ENCODE assay signal across 1 cellular context in the genomic region with DNA sequence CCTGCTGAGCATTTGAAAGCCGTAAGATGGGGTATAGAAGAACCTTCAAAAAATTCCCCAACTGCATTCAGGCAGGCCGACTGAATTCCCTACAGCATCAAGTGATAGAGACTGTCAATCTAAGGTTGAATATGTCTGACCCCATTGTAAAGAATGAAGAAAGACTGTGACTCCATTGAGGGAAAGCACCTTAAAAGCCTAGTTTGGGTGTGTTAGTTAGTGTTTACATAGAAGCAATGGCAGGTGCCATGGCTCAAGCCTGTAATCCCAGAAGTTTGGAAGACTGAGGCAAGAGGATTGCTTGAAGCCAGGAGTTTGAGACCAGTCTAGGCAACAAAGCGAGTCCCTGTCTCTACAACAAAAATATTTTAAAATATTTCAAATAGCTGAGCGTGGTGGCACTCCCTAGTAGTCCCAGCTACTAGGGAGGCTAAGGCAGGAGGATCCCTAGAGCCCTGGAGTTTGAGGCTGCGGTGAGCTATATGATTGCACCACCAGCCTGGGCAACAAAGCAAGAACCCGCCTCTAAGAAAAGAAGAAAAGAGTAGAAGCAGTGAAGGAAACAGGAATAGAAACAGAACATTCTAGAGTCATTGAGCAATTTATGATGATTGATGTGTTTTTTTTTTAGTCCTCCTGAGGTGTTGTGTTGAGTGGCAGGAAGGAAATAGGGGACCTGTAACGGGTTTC.
TF ChIP-seq lines count a peak whose summit lies in the region.

No MANE protein-coding gene starts in this region.

TF ChIP-seq in K562, 482 proteins besides CTCF, POLR2A, EP300 and RAD21 (continued from another document and continues in another):
- TF ChIP-seq, protein P1, sequence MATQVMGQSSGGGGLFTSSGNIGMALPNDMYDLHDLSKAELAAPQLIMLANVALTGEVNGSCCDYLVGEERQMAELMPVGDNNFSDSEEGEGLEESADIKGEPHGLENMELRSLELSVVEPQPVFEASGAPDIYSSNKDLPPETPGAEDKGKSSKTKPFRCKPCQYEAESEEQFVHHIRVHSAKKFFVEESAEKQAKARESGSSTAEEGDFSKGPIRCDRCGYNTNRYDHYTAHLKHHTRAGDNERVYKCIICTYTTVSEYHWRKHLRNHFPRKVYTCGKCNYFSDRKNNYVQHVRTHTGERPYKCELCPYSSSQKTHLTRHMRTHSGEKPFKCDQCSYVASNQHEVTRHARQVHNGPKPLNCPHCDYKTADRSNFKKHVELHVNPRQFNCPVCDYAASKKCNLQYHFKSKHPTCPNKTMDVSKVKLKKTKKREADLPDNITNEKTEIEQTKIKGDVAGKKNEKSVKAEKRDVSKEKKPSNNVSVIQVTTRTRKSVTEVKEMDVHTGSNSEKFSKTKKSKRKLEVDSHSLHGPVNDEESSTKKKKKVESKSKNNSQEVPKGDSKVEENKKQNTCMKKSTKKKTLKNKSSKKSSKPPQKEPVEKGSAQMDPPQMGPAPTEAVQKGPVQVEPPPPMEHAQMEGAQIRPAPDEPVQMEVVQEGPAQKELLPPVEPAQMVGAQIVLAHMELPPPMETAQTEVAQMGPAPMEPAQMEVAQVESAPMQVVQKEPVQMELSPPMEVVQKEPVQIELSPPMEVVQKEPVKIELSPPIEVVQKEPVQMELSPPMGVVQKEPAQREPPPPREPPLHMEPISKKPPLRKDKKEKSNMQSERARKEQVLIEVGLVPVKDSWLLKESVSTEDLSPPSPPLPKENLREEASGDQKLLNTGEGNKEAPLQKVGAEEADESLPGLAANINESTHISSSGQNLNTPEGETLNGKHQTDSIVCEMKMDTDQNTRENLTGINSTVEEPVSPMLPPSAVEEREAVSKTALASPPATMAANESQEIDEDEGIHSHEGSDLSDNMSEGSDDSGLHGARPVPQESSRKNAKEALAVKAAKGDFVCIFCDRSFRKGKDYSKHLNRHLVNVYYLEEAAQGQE (CRISPR knock-in tag; IDR thresholded peaks at IDR 0.05; ENCODE audit: low read depth): no peak
- TF ChIP-seq ZFX (CRISPR knock-in tag; IDR thresholded peaks at IDR 0.05): no peak
- peak in 1 of 2 experiments; percentile 4; a peak in 1 of 4 replicates for TF ChIP-seq TRIM24 (IDR thresholded peaks at IDR 0.05)
- TF ChIP-seq PHF8 (IDR thresholded peaks at IDR 0.05; ENCODE audit: borderline replicate concordance, low read length): no peak; the same call in 1 of the 2 replicates
- peak; percentile 83 for TF ChIP-seq BRD9 (IDR thresholded peaks at IDR 0.05; ENCODE audit: low read depth, partially characterized antibody)
- no peak for TF ChIP-seq RBM17 (IDR thresholded peaks at IDR 0.05; ENCODE audit: borderline replicate concordance, low read depth, low read length)
- TF ChIP-seq, protein P2, sequence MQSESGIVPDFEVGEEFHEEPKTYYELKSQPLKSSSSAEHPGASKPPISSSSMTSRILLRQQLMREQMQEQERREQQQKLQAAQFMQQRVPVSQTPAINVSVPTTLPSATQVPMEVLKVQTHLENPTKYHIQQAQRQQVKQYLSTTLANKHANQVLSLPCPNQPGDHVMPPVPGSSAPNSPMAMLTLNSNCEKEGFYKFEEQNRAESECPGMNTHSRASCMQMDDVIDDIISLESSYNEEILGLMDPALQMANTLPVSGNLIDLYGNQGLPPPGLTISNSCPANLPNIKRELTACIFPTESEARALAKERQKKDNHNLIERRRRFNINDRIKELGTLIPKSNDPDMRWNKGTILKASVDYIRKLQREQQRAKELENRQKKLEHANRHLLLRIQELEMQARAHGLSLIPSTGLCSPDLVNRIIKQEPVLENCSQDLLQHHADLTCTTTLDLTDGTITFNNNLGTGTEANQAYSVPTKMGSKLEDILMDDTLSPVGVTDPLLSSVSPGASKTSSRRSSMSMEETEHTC (IDR thresholded peaks at IDR 0.05): no peak
- no peak for TF ChIP-seq ZNF217 (CRISPR knock-in tag; IDR thresholded peaks at IDR 0.05)
- TF ChIP-seq NONO (IDR thresholded peaks at IDR 0.05; ENCODE audit: low read depth in 2 of 2, low read length in 1 of 2): no peak
- TF ChIP-seq, protein P3, sequence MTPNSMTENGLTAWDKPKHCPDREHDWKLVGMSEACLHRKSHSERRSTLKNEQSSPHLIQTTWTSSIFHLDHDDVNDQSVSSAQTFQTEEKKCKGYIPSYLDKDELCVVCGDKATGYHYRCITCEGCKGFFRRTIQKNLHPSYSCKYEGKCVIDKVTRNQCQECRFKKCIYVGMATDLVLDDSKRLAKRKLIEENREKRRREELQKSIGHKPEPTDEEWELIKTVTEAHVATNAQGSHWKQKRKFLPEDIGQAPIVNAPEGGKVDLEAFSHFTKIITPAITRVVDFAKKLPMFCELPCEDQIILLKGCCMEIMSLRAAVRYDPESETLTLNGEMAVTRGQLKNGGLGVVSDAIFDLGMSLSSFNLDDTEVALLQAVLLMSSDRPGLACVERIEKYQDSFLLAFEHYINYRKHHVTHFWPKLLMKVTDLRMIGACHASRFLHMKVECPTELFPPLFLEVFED (CRISPR knock-in tag; conservative IDR thresholded peaks at IDR 0.05): peak; percentile 37; the same call in 1 of the 2 replicates
- no peak for TF ChIP-seq SMARCB1 (IDR thresholded peaks at IDR 0.05; ENCODE audit: insufficient read length, low read depth)
- TF ChIP-seq RNF2 (IDR thresholded peaks at IDR 0.05): no peak
- TF ChIP-seq, protein P4, sequence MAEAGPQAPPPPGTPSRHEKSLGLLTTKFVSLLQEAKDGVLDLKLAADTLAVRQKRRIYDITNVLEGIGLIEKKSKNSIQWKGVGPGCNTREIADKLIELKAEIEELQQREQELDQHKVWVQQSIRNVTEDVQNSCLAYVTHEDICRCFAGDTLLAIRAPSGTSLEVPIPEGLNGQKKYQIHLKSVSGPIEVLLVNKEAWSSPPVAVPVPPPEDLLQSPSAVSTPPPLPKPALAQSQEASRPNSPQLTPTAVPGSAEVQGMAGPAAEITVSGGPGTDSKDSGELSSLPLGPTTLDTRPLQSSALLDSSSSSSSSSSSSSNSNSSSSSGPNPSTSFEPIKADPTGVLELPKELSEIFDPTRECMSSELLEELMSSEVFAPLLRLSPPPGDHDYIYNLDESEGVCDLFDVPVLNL (CRISPR knock-in tag; IDR thresholded peaks at IDR 0.05; ENCODE audit: low read depth): no peak
- TF ChIP-seq NR1H2 (CRISPR knock-in tag; IDR thresholded peaks at IDR 0.05): no peak
- no peak for TF ChIP-seq SIN3B (IDR thresholded peaks at IDR 0.05; ENCODE audit: low read depth)
- TF ChIP-seq, protein P5, sequence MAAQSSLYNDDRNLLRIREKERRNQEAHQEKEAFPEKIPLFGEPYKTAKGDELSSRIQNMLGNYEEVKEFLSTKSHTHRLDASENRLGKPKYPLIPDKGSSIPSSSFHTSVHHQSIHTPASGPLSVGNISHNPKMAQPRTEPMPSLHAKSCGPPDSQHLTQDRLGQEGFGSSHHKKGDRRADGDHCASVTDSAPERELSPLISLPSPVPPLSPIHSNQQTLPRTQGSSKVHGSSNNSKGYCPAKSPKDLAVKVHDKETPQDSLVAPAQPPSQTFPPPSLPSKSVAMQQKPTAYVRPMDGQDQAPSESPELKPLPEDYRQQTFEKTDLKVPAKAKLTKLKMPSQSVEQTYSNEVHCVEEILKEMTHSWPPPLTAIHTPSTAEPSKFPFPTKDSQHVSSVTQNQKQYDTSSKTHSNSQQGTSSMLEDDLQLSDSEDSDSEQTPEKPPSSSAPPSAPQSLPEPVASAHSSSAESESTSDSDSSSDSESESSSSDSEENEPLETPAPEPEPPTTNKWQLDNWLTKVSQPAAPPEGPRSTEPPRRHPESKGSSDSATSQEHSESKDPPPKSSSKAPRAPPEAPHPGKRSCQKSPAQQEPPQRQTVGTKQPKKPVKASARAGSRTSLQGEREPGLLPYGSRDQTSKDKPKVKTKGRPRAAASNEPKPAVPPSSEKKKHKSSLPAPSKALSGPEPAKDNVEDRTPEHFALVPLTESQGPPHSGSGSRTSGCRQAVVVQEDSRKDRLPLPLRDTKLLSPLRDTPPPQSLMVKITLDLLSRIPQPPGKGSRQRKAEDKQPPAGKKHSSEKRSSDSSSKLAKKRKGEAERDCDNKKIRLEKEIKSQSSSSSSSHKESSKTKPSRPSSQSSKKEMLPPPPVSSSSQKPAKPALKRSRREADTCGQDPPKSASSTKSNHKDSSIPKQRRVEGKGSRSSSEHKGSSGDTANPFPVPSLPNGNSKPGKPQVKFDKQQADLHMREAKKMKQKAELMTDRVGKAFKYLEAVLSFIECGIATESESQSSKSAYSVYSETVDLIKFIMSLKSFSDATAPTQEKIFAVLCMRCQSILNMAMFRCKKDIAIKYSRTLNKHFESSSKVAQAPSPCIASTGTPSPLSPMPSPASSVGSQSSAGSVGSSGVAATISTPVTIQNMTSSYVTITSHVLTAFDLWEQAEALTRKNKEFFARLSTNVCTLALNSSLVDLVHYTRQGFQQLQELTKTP (IDR thresholded peaks at IDR 0.05; ENCODE audit: low read depth in 1 of 2, partially characterized antibody in 2 of 2): no peak
- no peak for TF ChIP-seq NUFIP1 (IDR thresholded peaks at IDR 0.05; ENCODE audit: partially characterized antibody)
- TF ChIP-seq MCM2 (IDR thresholded peaks at IDR 0.05; ENCODE audit: low read depth): no peak
- no peak for TF ChIP-seq CBX8 (IDR thresholded peaks at IDR 0.05; ENCODE audit: borderline replicate concordance, extremely low read depth, low read depth, low read length, poor library complexity, severe bottlenecking)
- no peak for TF ChIP-seq ZNF77 (CRISPR knock-in tag; IDR thresholded peaks at IDR 0.05)
- TF ChIP-seq HDAC3 (IDR thresholded peaks at IDR 0.05; ENCODE audit: borderline replicate concordance, partially characterized antibody): no peak
- no peak for TF ChIP-seq ZC3H8 (IDR thresholded peaks at IDR 0.05)
- no peak for TF ChIP-seq IFI16 (CRISPR knock-in tag; IDR thresholded peaks at IDR 0.05)
- no peak for TF ChIP-seq STAT5A (IDR thresholded peaks at IDR 0.05; ENCODE audit: borderline replicate concordance, low read length)
- TF ChIP-seq, protein P6, sequence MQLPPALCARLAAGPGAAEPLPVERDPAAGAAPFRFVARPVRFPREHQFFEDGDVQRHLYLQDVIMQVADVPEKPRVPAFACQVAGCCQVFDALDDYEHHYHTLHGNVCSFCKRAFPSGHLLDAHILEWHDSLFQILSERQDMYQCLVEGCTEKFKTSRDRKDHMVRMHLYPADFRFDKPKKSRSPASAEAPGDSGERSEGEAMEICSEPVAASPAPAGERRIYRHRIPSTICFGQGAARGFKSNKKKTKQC (CRISPR knock-in tag; IDR thresholded peaks at IDR 0.05): no peak
- no peak for TF ChIP-seq COPS2 (conservative IDR thresholded peaks at IDR 0.05)
- no peak for TF ChIP-seq FUS (optimal IDR thresholded peaks at IDR 0.05; ENCODE audit: low read depth, low read length)
- no peak for TF ChIP-seq ZNF354B (CRISPR knock-in tag; IDR thresholded peaks at IDR 0.05)
- TF ChIP-seq, protein P7, sequence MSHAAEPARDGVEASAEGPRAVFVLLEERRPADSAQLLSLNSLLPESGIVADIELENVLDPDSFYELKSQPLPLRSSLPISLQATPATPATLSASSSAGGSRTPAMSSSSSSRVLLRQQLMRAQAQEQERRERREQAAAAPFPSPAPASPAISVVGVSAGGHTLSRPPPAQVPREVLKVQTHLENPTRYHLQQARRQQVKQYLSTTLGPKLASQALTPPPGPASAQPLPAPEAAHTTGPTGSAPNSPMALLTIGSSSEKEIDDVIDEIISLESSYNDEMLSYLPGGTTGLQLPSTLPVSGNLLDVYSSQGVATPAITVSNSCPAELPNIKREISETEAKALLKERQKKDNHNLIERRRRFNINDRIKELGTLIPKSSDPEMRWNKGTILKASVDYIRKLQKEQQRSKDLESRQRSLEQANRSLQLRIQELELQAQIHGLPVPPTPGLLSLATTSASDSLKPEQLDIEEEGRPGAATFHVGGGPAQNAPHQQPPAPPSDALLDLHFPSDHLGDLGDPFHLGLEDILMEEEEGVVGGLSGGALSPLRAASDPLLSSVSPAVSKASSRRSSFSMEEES (CRISPR knock-in tag; IDR thresholded peaks at IDR 0.05): no peak
- peak; percentile 9; the same call in 1 of the 2 replicates for TF ChIP-seq CXXC5 (CRISPR knock-in tag; IDR thresholded peaks at IDR 0.05)
- TF ChIP-seq, protein P8, sequence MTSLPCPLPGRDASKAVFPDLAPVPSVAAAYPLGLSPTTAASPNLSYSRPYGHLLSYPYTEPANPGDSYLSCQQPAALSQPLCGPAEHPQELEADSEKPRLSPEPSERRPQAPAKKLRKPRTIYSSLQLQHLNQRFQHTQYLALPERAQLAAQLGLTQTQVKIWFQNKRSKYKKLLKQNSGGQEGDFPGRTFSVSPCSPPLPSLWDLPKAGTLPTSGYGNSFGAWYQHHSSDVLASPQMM (CRISPR knock-in tag; IDR thresholded peaks at IDR 0.05): no peak
- TF ChIP-seq HDAC6 (IDR thresholded peaks at IDR 0.05; ENCODE audit: low read depth, low read length): no peak
- TF ChIP-seq OTX1 (CRISPR knock-in tag; IDR thresholded peaks at IDR 0.05): no peak
- TF ChIP-seq C11orf30 (IDR thresholded peaks at IDR 0.05; ENCODE audit: low read depth): peak; percentile 11; the same call in 1 of the 2 replicates
- no peak for TF ChIP-seq ZNF507 (tag; conservative IDR thresholded peaks at IDR 0.05)
- no peak for TF ChIP-seq HNRNPK (IDR thresholded peaks at IDR 0.05; ENCODE audit: low read depth, low read length, poor library complexity, severe bottlenecking)
- TF ChIP-seq YBX1 (IDR thresholded peaks at IDR 0.05): no peak
- TF ChIP-seq RUNX1 (IDR thresholded peaks at IDR 0.05; ENCODE audit: low read depth): no peak
- TF ChIP-seq, protein P9, sequence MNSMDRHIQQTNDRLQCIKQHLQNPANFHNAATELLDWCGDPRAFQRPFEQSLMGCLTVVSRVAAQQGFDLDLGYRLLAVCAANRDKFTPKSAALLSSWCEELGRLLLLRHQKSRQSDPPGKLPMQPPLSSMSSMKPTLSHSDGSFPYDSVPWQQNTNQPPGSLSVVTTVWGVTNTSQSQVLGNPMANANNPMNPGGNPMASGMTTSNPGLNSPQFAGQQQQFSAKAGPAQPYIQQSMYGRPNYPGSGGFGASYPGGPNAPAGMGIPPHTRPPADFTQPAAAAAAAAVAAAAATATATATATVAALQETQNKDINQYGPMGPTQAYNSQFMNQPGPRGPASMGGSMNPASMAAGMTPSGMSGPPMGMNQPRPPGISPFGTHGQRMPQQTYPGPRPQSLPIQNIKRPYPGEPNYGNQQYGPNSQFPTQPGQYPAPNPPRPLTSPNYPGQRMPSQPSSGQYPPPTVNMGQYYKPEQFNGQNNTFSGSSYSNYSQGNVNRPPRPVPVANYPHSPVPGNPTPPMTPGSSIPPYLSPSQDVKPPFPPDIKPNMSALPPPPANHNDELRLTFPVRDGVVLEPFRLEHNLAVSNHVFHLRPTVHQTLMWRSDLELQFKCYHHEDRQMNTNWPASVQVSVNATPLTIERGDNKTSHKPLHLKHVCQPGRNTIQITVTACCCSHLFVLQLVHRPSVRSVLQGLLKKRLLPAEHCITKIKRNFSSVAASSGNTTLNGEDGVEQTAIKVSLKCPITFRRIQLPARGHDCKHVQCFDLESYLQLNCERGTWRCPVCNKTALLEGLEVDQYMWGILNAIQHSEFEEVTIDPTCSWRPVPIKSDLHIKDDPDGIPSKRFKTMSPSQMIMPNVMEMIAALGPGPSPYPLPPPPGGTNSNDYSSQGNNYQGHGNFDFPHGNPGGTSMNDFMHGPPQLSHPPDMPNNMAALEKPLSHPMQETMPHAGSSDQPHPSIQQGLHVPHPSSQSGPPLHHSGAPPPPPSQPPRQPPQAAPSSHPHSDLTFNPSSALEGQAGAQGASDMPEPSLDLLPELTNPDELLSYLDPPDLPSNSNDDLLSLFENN (IDR thresholded peaks at IDR 0.05; ENCODE audit: low read depth in 2 of 2, low read length in 2 of 2): no peak
- TF ChIP-seq NR2C2 (CRISPR knock-in tag; IDR thresholded peaks at IDR 0.05): no peak
- no peak; the same call in 1 of the 2 replicates for TF ChIP-seq NR2C2 (tag; IDR thresholded peaks at IDR 0.05)
- TF ChIP-seq, protein P10, sequence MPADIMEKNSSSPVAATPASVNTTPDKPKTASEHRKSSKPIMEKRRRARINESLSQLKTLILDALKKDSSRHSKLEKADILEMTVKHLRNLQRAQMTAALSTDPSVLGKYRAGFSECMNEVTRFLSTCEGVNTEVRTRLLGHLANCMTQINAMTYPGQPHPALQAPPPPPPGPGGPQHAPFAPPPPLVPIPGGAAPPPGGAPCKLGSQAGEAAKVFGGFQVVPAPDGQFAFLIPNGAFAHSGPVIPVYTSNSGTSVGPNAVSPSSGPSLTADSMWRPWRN (IDR thresholded peaks at IDR 0.05; ENCODE audit: low read depth): no peak
- TF ChIP-seq ZNF146 (CRISPR knock-in tag; IDR thresholded peaks at IDR 0.05; ENCODE audit: unreplicated experiment): no peak
